ENCODE assay signal across 15 cellular contexts in genomic region chr6:90087103-90087833, GRCh38.
DNase-seq lines count a peak whose midpoint lies in the region; ATAC-seq and TF ChIP-seq lines count a peak whose summit lies in the region.
"Had no signal": no experiment of that assay in that cellular context is flagged by ENCODE, and none has a peak within 500 bp of the region (broad histone marks: within the 10 kb centered on the region; RNA-seq: fewer than 3 reads in every experiment).

No MANE protein-coding gene starts in this region.

- no peak overlapping the region for H2AFZ ChIP-seq in HCT116 (ENCODE audit: low read depth, low read length, poor library complexity, severe bottlenecking)
- H2AFZ ChIP-seq in osteoblast (ENCODE audit: low read length) = no peak overlapping the region

- H3K27ac ChIP-seq in HCT116 (ENCODE audit: low read depth, low read length) (no peak overlapping the region), RWPE2 (ENCODE audit: poor library complexity, severe bottlenecking) (peak overlapping the region; percentile 95), osteoblast (ENCODE audit: low read depth, low read length) (peak overlapping the region; percentile 65), testis (no peak overlapping the region)
- H3K27ac ChIP-seq: heart right ventricle, right atrium auricular region had no signal

- H3K4me2 ChIP-seq in HCT116 (ENCODE audit: low read length) = peak overlapping the region; percentile 50
- H3K4me2 ChIP-seq in osteoblast (ENCODE audit: insufficient read depth, low read length) = peak overlapping the region; percentile 1

- ATAC-seq in HCT116 = no peak
- ATAC-seq in RWPE2 (ENCODE audit: low read depth) = peak; percentile 59
- ATAC-seq in HG02870 (IDR thresholded peaks at IDR 0.05; ENCODE audit: unreplicated experiment) = no peak

- WGBS in testis, 2 donors = 85 to 86% methylated on average over 5 of the region's 5 CpGs

- intact Hi-C loops in HCT116 (cut with micrococcal nuclease) (no loop called here), testis (cut with DNase I; ENCODE audit: low total_unique reads) (no loop called here)

- POLR2A ChIA-PET in HCT116 (lab: Charles Lee) = no interaction called here

- no peak overlapping the region for H3K9ac ChIP-seq in HCT116 (ENCODE audit: low read length)

- no peaks in the 10 kb centered on the region for H4K20me1 ChIP-seq in HCT116 (ENCODE audit: insufficient read depth)
- no peaks in the 10 kb centered on the region for H4K20me1 ChIP-seq in osteoblast (ENCODE audit: insufficient read depth, low read length)

- CTCF ChIA-PET in HCT116 (lab: Charles Lee) = no interaction called here

- H3K9me2 ChIP-seq in HCT116 (ENCODE audit: insufficient read depth) = no peaks in the 10 kb centered on the region

- RAD21 ChIA-PET in HCT116 (lab: Charles Lee; ENCODE audit: low non-redundant PET in 1 of 2, low total read pairs in 2 of 2, uncharacterized antibody in 2 of 2, unreplicated experiment in 2 of 2) = no interaction called here

- no peak for TF ChIP-seq POLR2A in HCT116 (IDR thresholded peaks at IDR 0.05; ENCODE audit: borderline replicate concordance, extremely low read depth, insufficient read depth, insufficient read length)
- TF ChIP-seq POLR2A in testis (IDR thresholded peaks at IDR 0.05) = no peak

- H3K36me3 ChIP-seq in HCT116 (ENCODE audit: control insufficient read depth in 1 of 2, insufficient read depth in 2 of 2, low read length in 2 of 2) (no peaks in the 10 kb centered on the region), RWPE2 (ENCODE audit: low read depth) (no peaks in the 10 kb centered on the region), osteoblast (ENCODE audit: insufficient read depth, low read length) (no peaks in the 10 kb centered on the region), testis (ENCODE audit: low read depth, missing control alignments) (no peaks in the 10 kb centered on the region)
- H3K36me3 ChIP-seq: heart right ventricle, right atrium auricular region had no signal

- no TSS peak for BruUV-seq in HCT116 (replicated peaks; lab: Mats Ljungman, UMichigan)

- no peak for TF ChIP-seq CTCF in HCT116 (IDR thresholded peaks at IDR 0.05 in 2 of 3, conservative IDR thresholded peaks at IDR 0.05 in 1 of 3; ENCODE audit: borderline replicate concordance in 1 of 3, insufficient read depth in 1 of 3, low read depth in 2 of 3, low read length in 2 of 3)
- TF ChIP-seq CTCF in RWPE2 (IDR thresholded peaks at IDR 0.05; ENCODE audit: poor library complexity, severe bottlenecking) = peak; percentile 2
- no peak for TF ChIP-seq CTCF in fibroblast of mammary gland (conservative IDR thresholded peaks at IDR 0.05; ENCODE audit: control insufficient read depth, insufficient read depth, low read depth, low read length)
- TF ChIP-seq CTCF in osteoblast (IDR thresholded peaks at IDR 0.05; ENCODE audit: extremely low read depth, low read depth, low read length) = no peak
- TF ChIP-seq CTCF in testis (IDR thresholded peaks at IDR 0.05) = no peak

- H3K9me3 ChIP-seq in HCT116 (ENCODE audit: control insufficient read depth in 1 of 2, insufficient read depth in 1 of 2, low read depth in 1 of 2, low read length in 2 of 2) = no peaks in the 10 kb centered on the region
- H3K9me3 ChIP-seq in RWPE2 (ENCODE audit: severe bottlenecking) = no peaks in the 10 kb centered on the region
- no peaks in the 10 kb centered on the region for H3K9me3 ChIP-seq in osteoblast (ENCODE audit: low read depth, low read length)
- no peaks in the 10 kb centered on the region for H3K9me3 ChIP-seq in testis
- H3K9me3 ChIP-seq: heart right ventricle, right atrium auricular region had no signal

- H3K4me3 ChIP-seq in HCT116 (replicated peaks in 1 of 2; ENCODE audit: low read depth in 1 of 2, low read length in 2 of 2) (no peak overlapping the region), RWPE2 (ENCODE audit: severe bottlenecking) (no peak overlapping the region), fibroblast of mammary gland (ENCODE audit: control insufficient read depth, low read depth, low read length) (no peak overlapping the region), osteoblast (ENCODE audit: insufficient read depth, low read length) (no peak overlapping the region), testis (no peak overlapping the region)
- H3K4me3 ChIP-seq: heart right ventricle, right atrium auricular region had no signal

- H3K27me3 ChIP-seq in HCT116 (ENCODE audit: insufficient read depth, low read length) (no peaks in the 10 kb centered on the region), RWPE2 (ENCODE audit: insufficient read depth, poor library complexity, severe bottlenecking) (no peaks in the 10 kb centered on the region), osteoblast (ENCODE audit: insufficient read depth, low read length) (no peaks in the 10 kb centered on the region), testis (no peaks in the 10 kb centered on the region)
- H3K27me3 ChIP-seq: heart right ventricle, right atrium auricular region had no signal

- H3K79me2 ChIP-seq in HCT116 (ENCODE audit: insufficient read depth, low read length) = no peaks in the 10 kb centered on the region
- H3K79me2 ChIP-seq in osteoblast (ENCODE audit: insufficient read depth, low read length) = no peaks in the 10 kb centered on the region

- no peak for TF ChIP-seq RAD21 in HCT116 (IDR thresholded peaks at IDR 0.05; ENCODE audit: low read depth)

- no peak for DNase-seq in HCT116 (ENCODE audit: low read depth, low spot score)
- no peak for DNase-seq in RWPE2 (ENCODE audit: low spot score)
- DNase-seq in fibroblast of mammary gland (ENCODE audit: low read depth) = peak; percentile 59
- DNase-seq in osteoblast (ENCODE audit: insufficient read length, low spot score, missing footprints) = peak; percentile 18
- DNase-seq in testis = no peak
- DNase-seq in NK-92 (lab: John Stamatoyannopoulos, UW; ENCODE audit: unreplicated experiment) = no peak
- DNase-seq: activated CD4-positive, alpha-beta T cell treated with anti-CD3 and anti-CD28 coated beads, Interleukin-2, amount 50 U/mL, for 4 hours; activated effector memory CD4-positive, alpha-beta T cell treated with anti-CD3 and anti-CD28 coated beads, Interleukin-2, amount 50 U/mL, for 16 hours; heart right ventricle; left cardiac atrium; NCI-H526 treated with DMSO at 0.1 percent for 48 hours; stimulated activated naive CD4-positive, alpha-beta T cell treated with Interleukin-2 at 50 U/mL for 16 hours; T1000 had no signal

- peaks cover 0 to 20% of the 10 kb centered on the region in 2 experiments; a peak in 2 of 4 replicates for H3K4me1 ChIP-seq in HCT116 (ENCODE audit: control insufficient read depth in 1 of 2, insufficient read depth in 2 of 2, low read length in 2 of 2)
- H3K4me1 ChIP-seq in RWPE2 (ENCODE audit: insufficient read depth, poor library complexity, severe bottlenecking) = peaks cover 31% of the 10 kb centered on the region
- H3K4me1 ChIP-seq in osteoblast (ENCODE audit: insufficient read depth, low read length) = peaks cover 21% of the 10 kb centered on the region
- H3K4me1 ChIP-seq in testis = no peaks in the 10 kb centered on the region
- H3K4me1 ChIP-seq: right atrium auricular region had no signal

TF ChIP-seq in HCT116, 20 proteins besides CTCF, POLR2A, EP300 and RAD21 (continues in another document):
- no peak for TF ChIP-seq SRF (IDR thresholded peaks at IDR 0.05; ENCODE audit: low read depth)
- TF ChIP-seq EGR1 (IDR thresholded peaks at IDR 0.05; ENCODE audit: low read depth) = no peak
- no peak for TF ChIP-seq EZH2phosphoT487 (IDR thresholded peaks at IDR 0.05; ENCODE audit: borderline replicate concordance)
- TF ChIP-seq, protein P1, sequence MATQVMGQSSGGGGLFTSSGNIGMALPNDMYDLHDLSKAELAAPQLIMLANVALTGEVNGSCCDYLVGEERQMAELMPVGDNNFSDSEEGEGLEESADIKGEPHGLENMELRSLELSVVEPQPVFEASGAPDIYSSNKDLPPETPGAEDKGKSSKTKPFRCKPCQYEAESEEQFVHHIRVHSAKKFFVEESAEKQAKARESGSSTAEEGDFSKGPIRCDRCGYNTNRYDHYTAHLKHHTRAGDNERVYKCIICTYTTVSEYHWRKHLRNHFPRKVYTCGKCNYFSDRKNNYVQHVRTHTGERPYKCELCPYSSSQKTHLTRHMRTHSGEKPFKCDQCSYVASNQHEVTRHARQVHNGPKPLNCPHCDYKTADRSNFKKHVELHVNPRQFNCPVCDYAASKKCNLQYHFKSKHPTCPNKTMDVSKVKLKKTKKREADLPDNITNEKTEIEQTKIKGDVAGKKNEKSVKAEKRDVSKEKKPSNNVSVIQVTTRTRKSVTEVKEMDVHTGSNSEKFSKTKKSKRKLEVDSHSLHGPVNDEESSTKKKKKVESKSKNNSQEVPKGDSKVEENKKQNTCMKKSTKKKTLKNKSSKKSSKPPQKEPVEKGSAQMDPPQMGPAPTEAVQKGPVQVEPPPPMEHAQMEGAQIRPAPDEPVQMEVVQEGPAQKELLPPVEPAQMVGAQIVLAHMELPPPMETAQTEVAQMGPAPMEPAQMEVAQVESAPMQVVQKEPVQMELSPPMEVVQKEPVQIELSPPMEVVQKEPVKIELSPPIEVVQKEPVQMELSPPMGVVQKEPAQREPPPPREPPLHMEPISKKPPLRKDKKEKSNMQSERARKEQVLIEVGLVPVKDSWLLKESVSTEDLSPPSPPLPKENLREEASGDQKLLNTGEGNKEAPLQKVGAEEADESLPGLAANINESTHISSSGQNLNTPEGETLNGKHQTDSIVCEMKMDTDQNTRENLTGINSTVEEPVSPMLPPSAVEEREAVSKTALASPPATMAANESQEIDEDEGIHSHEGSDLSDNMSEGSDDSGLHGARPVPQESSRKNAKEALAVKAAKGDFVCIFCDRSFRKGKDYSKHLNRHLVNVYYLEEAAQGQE (IDR thresholded peaks at IDR 0.05; ENCODE audit: low read depth) = no peak
- no peak for TF ChIP-seq SIN3A (IDR thresholded peaks at IDR 0.05; ENCODE audit: low read depth)
- TF ChIP-seq EZH2 (IDR thresholded peaks at IDR 0.05) = no peak
- TF ChIP-seq POLR2AphosphoS5 (IDR thresholded peaks at IDR 0.05; ENCODE audit: low read depth, low read length) = no peak
- TF ChIP-seq ZNF274 (IDR thresholded peaks at IDR 0.05; ENCODE audit: low read depth, low read length) = no peak
- TF ChIP-seq, protein P2, sequence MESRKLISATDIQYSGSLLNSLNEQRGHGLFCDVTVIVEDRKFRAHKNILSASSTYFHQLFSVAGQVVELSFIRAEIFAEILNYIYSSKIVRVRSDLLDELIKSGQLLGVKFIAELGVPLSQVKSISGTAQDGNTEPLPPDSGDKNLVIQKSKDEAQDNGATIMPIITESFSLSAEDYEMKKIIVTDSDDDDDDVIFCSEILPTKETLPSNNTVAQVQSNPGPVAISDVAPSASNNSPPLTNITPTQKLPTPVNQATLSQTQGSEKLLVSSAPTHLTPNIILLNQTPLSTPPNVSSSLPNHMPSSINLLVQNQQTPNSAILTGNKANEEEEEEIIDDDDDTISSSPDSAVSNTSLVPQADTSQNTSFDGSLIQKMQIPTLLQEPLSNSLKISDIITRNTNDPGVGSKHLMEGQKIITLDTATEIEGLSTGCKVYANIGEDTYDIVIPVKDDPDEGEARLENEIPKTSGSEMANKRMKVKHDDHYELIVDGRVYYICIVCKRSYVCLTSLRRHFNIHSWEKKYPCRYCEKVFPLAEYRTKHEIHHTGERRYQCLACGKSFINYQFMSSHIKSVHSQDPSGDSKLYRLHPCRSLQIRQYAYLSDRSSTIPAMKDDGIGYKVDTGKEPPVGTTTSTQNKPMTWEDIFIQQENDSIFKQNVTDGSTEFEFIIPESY (IDR thresholded peaks at IDR 0.05; ENCODE audit: extremely low read depth, insufficient replicate concordance, low read length) = no peak

Comparison
In these comparisons a context has a peak if more than half of its experiments do, and no peak if none do; other contexts are left out.
1. DNase-seq: peak in fibroblast of mammary gland (single experiment) and osteoblast (single experiment); none in HCT116 (single experiment), RWPE2 (single experiment), testis (single experiment) and NK-92 (single experiment).
2. H3K27ac ChIP-seq: peak in RWPE2 (single experiment) and osteoblast (single experiment); none in HCT116 (single experiment) and testis (0 of 2).